ENCODE assay signal across 19 cellular contexts in genomic region chr18:11506871-11507270, GRCh38.
A peak's percentile ranks its signal among the peaks of the same experiment; 100 is the strongest.
DNase-seq lines count a peak whose midpoint lies in the region; ATAC-seq, FAIRE-seq and TF ChIP-seq lines count a peak whose summit lies in the region.
"Had no signal": no experiment of that assay in that cellular context is flagged by ENCODE, and none has a peak within 500 bp of the region (broad histone marks: within the 10 kb centered on the region; RNA-seq: fewer than 3 reads in every experiment).

No MANE protein-coding gene starts in this region.

- no peaks in the 10 kb centered on the region for H3K79me1 ChIP-seq in IMR-90 (ENCODE audit: low read depth in 1 of 2, low read length in 2 of 2)

- no peak overlapping the region for H2BK5ac ChIP-seq in IMR-90 (ENCODE audit: low read depth, low read length, poor library complexity, severe bottlenecking)

- H2BK15ac ChIP-seq in IMR-90 (ENCODE audit: low read depth, low read length) = no peak overlapping the region

- TF ChIP-seq POLR2A in IMR-90 (IDR thresholded peaks at IDR 0.05; ENCODE audit: low read depth, low read length) (no peak), endothelial cell of umbilical vein (IDR thresholded peaks at IDR 0.05; ENCODE audit: low read depth, low read length) (no peak)

- BruUV-seq in IMR-90 (replicated peaks; lab: Mats Ljungman, UMichigan) = no TSS peak
- no TSS peak for BruUV-seq in endothelial cell of umbilical vein (replicated peaks; lab: Mats Ljungman, UMichigan)

- CTCF ChIA-PET in IMR-90 (lab: Yijun Ruan, JAX) (no interaction called here), endothelial cell of umbilical vein (lab: Charles Lee) (no interaction called here)

- H3K4me1 ChIP-seq in IMR-90 (ENCODE audit: control insufficient read depth, insufficient read depth, low read length) = peaks cover 2% of the 10 kb centered on the region; the same call in 1 of the 2 replicates
- H3K4me1 ChIP-seq in endothelial cell of umbilical vein (ENCODE audit: control insufficient read depth, extremely low read depth, insufficient read depth, low read length) = peaks cover 3% of the 10 kb centered on the region
- H3K4me1 ChIP-seq: BE2C had no signal

- H4K91ac ChIP-seq in IMR-90 (ENCODE audit: insufficient read depth, low read depth, low read length) = no peak overlapping the region

- intact Hi-C loops in IMR-90 (cut with micrococcal nuclease) = no loop called here
- intact Hi-C loops in endothelial cell of umbilical vein (cut with micrococcal nuclease) = no loop called here

- no peak for TF ChIP-seq RAD21 in IMR-90 (IDR thresholded peaks at IDR 0.05; ENCODE audit: low read length)

- dilution Hi-C loops in IMR-90 (cut with HindIII; ENCODE audit: low sequenced_read_pairs, unreplicated experiment) = no loop called here
- dilution Hi-C loops in endothelial cell of umbilical vein (cut with MboI; ENCODE audit: extremely low pct_ligation_motif_present, low sequenced_read_pairs) = no loop called here

- no CpG with 5 or more reads among the region's 6 CpGs for WGBS in IMR-90 (ENCODE audit: extremely low coverage in 2 of 2, insufficient read length in 1 of 2), 2 experiments

- H3K27ac ChIP-seq in IMR-90 (ENCODE audit: insufficient read depth, low read length) (no peak overlapping the region), endothelial cell of umbilical vein (ENCODE audit: insufficient read depth, low read depth, low read length) (no peak overlapping the region)
- H3K27ac ChIP-seq: A549, C4-2B, HL-60 had no signal

- no peak overlapping the region for H3K18ac ChIP-seq in IMR-90 (ENCODE audit: low read depth, low read length)

- no peak overlapping the region for H2BK120ac ChIP-seq in IMR-90 (ENCODE audit: low read depth, low read length)

- H2BK20ac ChIP-seq in IMR-90 (ENCODE audit: low read depth, low read length) = no peak overlapping the region

- no peak overlapping the region for H2AFZ ChIP-seq in IMR-90 (replicated peaks; ENCODE audit: low read length, poor library complexity)
- H2AFZ ChIP-seq in endothelial cell of umbilical vein (ENCODE audit: low read depth, low read length) = no peak overlapping the region

- H3K9me1 ChIP-seq in IMR-90 (ENCODE audit: insufficient read depth, low read length) = no peaks in the 10 kb centered on the region
- H3K9me1 ChIP-seq in endothelial cell of umbilical vein (replicated peaks; ENCODE audit: control insufficient read depth, extremely low read depth, insufficient read depth, low read length) = no peaks in the 10 kb centered on the region

- H4K5ac ChIP-seq in IMR-90 (ENCODE audit: low read depth, low read length) = no peak overlapping the region

- H3K4me3 ChIP-seq in IMR-90 (ENCODE audit: insufficient read depth, low read depth, low read length) (no peak overlapping the region), endothelial cell of umbilical vein (replicated peaks in 1 of 3; ENCODE audit: insufficient read depth in 1 of 3, low read depth in 1 of 3, low read length in 3 of 3) (no peak overlapping the region)
- H3K4me3 ChIP-seq: A549 had no signal

- H2AK9ac ChIP-seq in IMR-90 (replicated peaks; ENCODE audit: low read depth, low read length, poor library complexity) = no peak overlapping the region

- POLR2A ChIA-PET in IMR-90 (lab: Charles Lee; ENCODE audit: unreplicated experiment) = no interaction called here
- POLR2A ChIA-PET in endothelial cell of umbilical vein (lab: Charles Lee) = no interaction called here

- no peak overlapping the region for H3K9ac ChIP-seq in IMR-90 (ENCODE audit: low read depth, low read length)
- no peak overlapping the region for H3K9ac ChIP-seq in endothelial cell of umbilical vein (replicated peaks; ENCODE audit: extremely low read depth, insufficient read depth, low read length)

- H4K20me1 ChIP-seq in IMR-90 (ENCODE audit: insufficient read depth, low read length) (no peaks in the 10 kb centered on the region), endothelial cell of umbilical vein (replicated peaks; ENCODE audit: control insufficient read depth, extremely low read depth, insufficient read depth, low read length) (no peaks in the 10 kb centered on the region)

- in situ Hi-C loops in IMR-90 (cut with MboI; ENCODE audit: low sequenced_read_pairs) = no loop called here

- H3K4ac ChIP-seq in IMR-90 (ENCODE audit: low read depth, low read length) = no peak overlapping the region

- ATAC-seq in IMR-90 (ENCODE audit: low read depth) = peak; percentile 75
- ATAC-seq: A549 had no signal

- no peak for TF ChIP-seq CTCF in IMR-90 (conservative IDR thresholded peaks at IDR 0.05; ENCODE audit: low read depth, low read length)
- TF ChIP-seq CTCF in endothelial cell of umbilical vein (IDR thresholded peaks at IDR 0.05; ENCODE audit: extremely low read depth in 1 of 2, insufficient read depth in 1 of 2, low read depth in 1 of 2, low read length in 2 of 2) = no peak

- no peak overlapping the region for H2AK5ac ChIP-seq in IMR-90 (ENCODE audit: low read depth, low read length)

- DNase-seq in IMR-90 (peak; percentile 48), OCI-M1 (lab: John Stamatoyannopoulos, UW) (peak; percentile 28), endothelial cell of umbilical vein (ENCODE audit: low read depth, low spot score) (no peak), anterior cingulate cortex (lab: John Stamatoyannopoulos, UW) (no peak), NCI-H82 treated with DMSO at 0.1 percent for 48 hours (lab: John Stamatoyannopoulos, UW; ENCODE audit: unreplicated experiment) (no peak), T1000 (lab: John Stamatoyannopoulos, UW) (no peak)
- DNase-seq in activated CD4-positive, CD25-positive, alpha-beta regulatory T cell treated with anti-CD3 and anti-CD28 coated beads, Interleukin-2, amount 50 U/mL, for 72 hours = no peak
- DNase-seq: BE2C; CD4-positive, alpha-beta memory T cell; COR-L47; DMS153; DMS79 treated with DMSO at 0.1 percent for 48 hours; EL had no signal

- H3K23ac ChIP-seq in IMR-90 (ENCODE audit: low read depth, low read length) = no peak overlapping the region

- no peak overlapping the region for H4K8ac ChIP-seq in IMR-90 (ENCODE audit: low read depth in 2 of 2, low read length in 2 of 2)

- no peak for FAIRE-seq in endothelial cell of umbilical vein (lab: Jason Lieb, UNC)
- FAIRE-seq: A549, D721Med, G401.6, GM12891 had no signal

- H3K4me2 ChIP-seq in IMR-90 (ENCODE audit: low read depth, low read length) = no peak overlapping the region
- no peak overlapping the region for H3K4me2 ChIP-seq in endothelial cell of umbilical vein (ENCODE audit: insufficient read depth, low read length)
- H3K4me2 ChIP-seq: A549 had no signal

- H3K27me3 ChIP-seq in IMR-90 (ENCODE audit: control insufficient read depth, insufficient read depth, low read length) (no peaks in the 10 kb centered on the region), endothelial cell of umbilical vein (ENCODE audit: control insufficient read depth in 2 of 2, insufficient read depth in 2 of 2, low read length in 2 of 2) (no peaks in the 10 kb centered on the region)
- H3K27me3 ChIP-seq: BE2C had no signal

- no peaks in the 10 kb centered on the region for H3K79me2 ChIP-seq in endothelial cell of umbilical vein (ENCODE audit: control insufficient read depth, insufficient read depth, low read length)

- H3K56ac ChIP-seq in IMR-90 (ENCODE audit: extremely low read depth, insufficient read depth, low read length) = no peak overlapping the region

- H3K9me3 ChIP-seq in IMR-90 (ENCODE audit: control insufficient read depth, insufficient read depth, low read length) (no peaks in the 10 kb centered on the region), endothelial cell of umbilical vein (replicated peaks; ENCODE audit: control insufficient read depth, insufficient read depth, low read length) (no peaks in the 10 kb centered on the region)
- H3K9me3 ChIP-seq: A549, BE2C had no signal

- H3K36me3 ChIP-seq in IMR-90 (ENCODE audit: control insufficient read depth, insufficient read depth, low read length) (no peaks in the 10 kb centered on the region), endothelial cell of umbilical vein (ENCODE audit: control insufficient read depth in 2 of 2, extremely low read depth in 1 of 2, insufficient read depth in 2 of 2, low read length in 2 of 2) (no peaks in the 10 kb centered on the region)
- H3K36me3 ChIP-seq: BE2C had no signal

- no peak overlapping the region for H3K14ac ChIP-seq in IMR-90 (replicated peaks; ENCODE audit: low read depth, low read length)

TF ChIP-seq in IMR-90, 13 proteins besides CTCF, POLR2A, EP300 and RAD21 (continues in another document):
- TF ChIP-seq RFX5 (IDR thresholded peaks at IDR 0.05; ENCODE audit: low read depth, low read length) = no peak
- no peak for TF ChIP-seq RCOR1 (IDR thresholded peaks at IDR 0.05; ENCODE audit: insufficient replicate concordance, low read length)
- TF ChIP-seq SMC3 (IDR thresholded peaks at IDR 0.05; ENCODE audit: low read depth, low read length) = no peak
- TF ChIP-seq MAFK (IDR thresholded peaks at IDR 0.05; ENCODE audit: low read depth, low read length) = no peak
- TF ChIP-seq BHLHE40 (IDR thresholded peaks at IDR 0.05; ENCODE audit: low read depth, low read length) = no peak
- TF ChIP-seq NFE2L2 (IDR thresholded peaks at IDR 0.05; ENCODE audit: low read depth, low read length) = no peak
- no peak for TF ChIP-seq CEBPB (IDR thresholded peaks at IDR 0.05; ENCODE audit: low read depth, low read length)
- TF ChIP-seq MXI1 (IDR thresholded peaks at IDR 0.05; ENCODE audit: borderline replicate concordance, low read depth, low read length) = no peak

TF ChIP-seq in endothelial cell of umbilical vein, 7 proteins besides CTCF, POLR2A, EP300 and RAD21:
- TF ChIP-seq FOS (IDR thresholded peaks at IDR 0.05; ENCODE audit: borderline replicate concordance, insufficient read depth, low read length) (peak; percentile 29), GATA2 (IDR thresholded peaks at IDR 0.05; ENCODE audit: insufficient read depth, insufficient read length, low read depth, low read length) (no peak)

Comparison
In these comparisons a context has a peak if more than half of its experiments do, and no peak if none do; other contexts are left out.
1. DNase-seq: peak in IMR-90 (single experiment) and OCI-M1 (single experiment); none in endothelial cell of umbilical vein (single experiment), anterior cingulate cortex (0 of 58), activated CD4-positive, CD25-positive, alpha-beta regulatory T cell treated with anti-CD3 and anti-CD28 coated beads, Interleukin-2, amount 50 U/mL, for 72 hours (single experiment), NCI-H82 treated with DMSO at 0.1 percent for 48 hours (single experiment) and T1000 (single experiment).